17 cellular contexts compared by ENCODE assay signal in genomic region chr6:142592876-142593275, GRCh38.
"Had no signal": no experiment of that assay in that cellular context is flagged by ENCODE, and none has a peak within 500 bp of the region (broad histone marks: within the 10 kb centered on the region; RNA-seq: fewer than 3 reads in every experiment).

No MANE protein-coding gene starts in this region.

- ATAC-seq: activated CD8-positive, alpha-beta memory T cell treated with anti-CD3 and anti-CD28 coated beads, Interleukin-2, amount 10 ng/mL, durations not matched to agents 7 days and 5 days; lower lobe of right lung; sciatic nerve; stimulated activated naive B cell treated with anti-CD40 and anti-IgM and Interleukin-4, amounts not matched to agents 10 μg/mL and 1 μg/mL and 100 μg/mL, for 72 hours had no signal

- H3K27ac ChIP-seq: epithelial cell of prostate, lower lobe of right lung, spleen had no signal

- H3K4me3 ChIP-seq: lower lobe of right lung, spleen had no signal

- H3K36me3 ChIP-seq: lower lobe of right lung, spleen had no signal

- H3K4me1 ChIP-seq: lower lobe of right lung, spleen had no signal

- H3K9me3 ChIP-seq: lower lobe of right lung had no signal

- H3K27me3 ChIP-seq: spleen had no signal

- DNase-seq: activated B cell treated with CpG ODN at 0.5 μM for 24 hours; activated CD4-positive, alpha-beta memory T cell treated with anti-CD3 and anti-CD28 coated beads for 36 hours; activated CD4-positive, alpha-beta T cell treated with anti-CD3 and anti-CD28 coated beads for 4 hours; activated CD8-positive, alpha-beta memory T cell treated with anti-CD3 and anti-CD28 coated beads, Interleukin-2, amount 10 ng/mL, durations not matched to agents 7 days and 5 days; activated naive CD8-positive, alpha-beta T cell treated with anti-CD3 and anti-CD28 coated beads, Interleukin-2, amount 10 ng/mL, durations not matched to agents 7 days and 5 days; amygdala; dermis blood vessel endothelial cell; effector memory CD4-positive, alpha-beta T cell; hypothalamus; lower lobe of right lung; nephron progenitor cell; nucleus accumbens; spleen; stimulated activated naive B cell treated with anti-CD40 and anti-IgM and Interleukin-4, amounts not matched to agents 10 μg/mL and 1 μg/mL and 100 μg/mL, for 72 hours had no signal

- FAIRE-seq: keratinocyte had no signal
